Comparison of ENCODE assay signal across 8 cellular contexts in the genomic region with DNA sequence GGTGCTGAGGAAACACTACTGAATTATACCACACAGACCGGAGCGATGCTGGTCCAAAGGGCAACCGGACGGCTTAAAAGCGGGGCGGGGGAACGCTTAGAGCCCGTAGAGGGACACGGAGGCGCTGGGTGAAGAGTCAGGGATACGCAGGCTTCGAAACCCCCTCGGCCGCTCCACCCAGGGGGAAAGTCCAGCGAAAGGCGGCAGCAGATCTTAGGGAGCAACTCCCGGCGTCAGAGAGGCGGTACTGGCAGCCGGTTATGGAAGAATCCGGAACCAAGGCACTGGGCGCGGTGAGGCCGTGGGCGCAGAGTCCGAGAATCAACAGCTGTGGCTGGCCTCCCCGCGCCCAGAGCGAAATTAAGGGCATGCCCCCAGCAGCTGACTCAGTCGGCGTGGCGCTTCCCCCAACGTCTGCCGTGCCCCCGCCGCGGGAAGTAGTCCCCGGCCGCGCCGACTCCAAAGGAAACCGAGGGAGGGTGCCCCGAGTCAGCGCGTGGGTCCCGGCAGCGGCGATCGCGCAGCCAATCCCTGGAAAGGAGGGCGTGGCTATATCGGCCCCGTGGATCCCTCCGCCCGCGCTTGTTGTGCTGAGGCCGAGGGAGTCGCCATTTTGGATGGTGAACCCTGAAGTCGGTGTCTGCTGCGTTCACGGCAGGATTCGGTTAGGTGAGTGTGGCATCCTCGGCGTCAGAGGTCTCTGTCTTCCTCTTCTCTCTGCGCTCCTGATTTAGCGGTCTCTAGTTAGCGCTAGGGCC. TPM values are rescaled to one million over a fixed set of nuclear protein-coding genes. Genes with fewer than 3 reads are reported as not detected.
DNase-seq lines count a peak whose midpoint lies in the region; ATAC-seq, FAIRE-seq and TF ChIP-seq lines count a peak whose summit lies in the region.

A gene (plus strand): TSS at position 611 of the 758 bp plus-strand sequence. CDS start 20,110 bp downstream, outside the sequence.

- H3K36me3 ChIP-seq in heart right ventricle, result peaks cover 0 to 10% (median 0%) of the 10 kb centered on the region in 9 donors

- no peaks in the 10 kb centered on the region for H3K9me3 Mint-ChIP-seq in progenitor cell of endocrine pancreas (ENCODE audit: low read depth)

- H3K27me3 ChIP-seq in heart right ventricle, result no peaks in the 10 kb centered on the region

- peak in 2 of 9 donors; percentile 15 to 19 for TF ChIP-seq CTCF in heart right ventricle (IDR thresholded peaks at IDR 0.05)
- TF ChIP-seq CTCF in progenitor cell of endocrine pancreas (IDR thresholded peaks at IDR 0.05; ENCODE audit: unreplicated experiment), result no peak

- peak within 1 kb of the TSS; percentile 77 to 97 (median 87) for H3K4me3 ChIP-seq in heart right ventricle

- intact Hi-C loops in heart right ventricle (cut with DNase I), result loop anchor here in 7 of 10 donors (1.0 to 10.0 kb wide), 7 partner anchors 37 to 173 kb away; a partner anchor contains a TSS

- DNase-seq in GM12891 (ENCODE audit: insufficient read length, low spot score), result peak; percentile 97
- DNase-seq in NCI-H1436 (lab: John Stamatoyannopoulos, UW), result peak; percentile 98
- peak; percentile 94 to 98 (median 96) for DNase-seq in T-helper 1 cell
- peak; percentile 99 for DNase-seq in amniotic epithelial cell (ENCODE audit: low read depth)
- peak; percentile 98 to 99 for DNase-seq in heart right ventricle
- DNase-seq in progenitor cell of endocrine pancreas (ENCODE audit: low spot score, unreplicated experiment), result peak; percentile 98
- peak; percentile 98 for DNase-seq in ureter (ENCODE audit: low spot score)

- WGBS in heart right ventricle, 2 donors, result 0 to 1% methylated on average over 61 to 67 of the region's 67 CpGs

- peaks cover 6 to 49% (median 46%) of the 10 kb centered on the region in 9 donors for H3K4me1 ChIP-seq in heart right ventricle

- H3K36me3 Mint-ChIP-seq in progenitor cell of endocrine pancreas (ENCODE audit: insufficient read depth), result peaks cover 6% of the 10 kb centered on the region

- TF ChIP-seq POLR2A in GM12891 (IDR thresholded peaks at IDR 0.05; ENCODE audit: low read depth, low read length), result peak; percentile 93

- peak; percentile 89 for ATAC-seq in HG02798 (IDR thresholded peaks at IDR 0.05; ENCODE audit: poor library complexity, unreplicated experiment)
- peak; percentile 96 to 98 (median 98) for ATAC-seq in heart right ventricle

- H3K9me3 ChIP-seq in heart right ventricle, result no peaks in the 10 kb centered on the region

- H3K4me3 Mint-ChIP-seq in progenitor cell of endocrine pancreas (ENCODE audit: low read depth), result peak within 1 kb of the TSS; percentile 98

- peak within 1 kb of the TSS; percentile 99 for H3K27ac Mint-ChIP-seq in progenitor cell of endocrine pancreas

- no peaks in the 10 kb centered on the region for H3K27me3 Mint-ChIP-seq in progenitor cell of endocrine pancreas

- H3K4me1 Mint-ChIP-seq in progenitor cell of endocrine pancreas (ENCODE audit: low read depth), result peaks cover 11% of the 10 kb centered on the region

- peak within 1 kb of the TSS; percentile 88 to 100 (median 96) for H3K27ac ChIP-seq in heart right ventricle

- FAIRE-seq in GM12891 (lab: Jason Lieb, UNC), result peak; percentile 82

TF ChIP-seq in GM12891, 5 proteins besides CTCF, POLR2A, EP300 and RAD21:
- TF ChIP-seq POLR2AphosphoS5 (IDR thresholded peaks at IDR 0.05; ENCODE audit: low read depth, low read length), result peak; percentile 95
- no peak for TF ChIP-seq SPI1 (IDR thresholded peaks at IDR 0.05; ENCODE audit: low read depth, low read length)
- TF ChIP-seq PAX5 (IDR thresholded peaks at IDR 0.05; ENCODE audit: insufficient read depth, low read length, severe bottlenecking), result peak; percentile 39
- TF ChIP-seq POU2F2 (IDR thresholded peaks at IDR 0.05; ENCODE audit: low read depth, low read length), result 0 out of 2 replicates have a peak, but pooled peaks have one; percentile 20
- peak; percentile 86 for TF ChIP-seq TAF1 (IDR thresholded peaks at IDR 0.05; ENCODE audit: low read depth, low read length)

RNA-seq across cellular contexts. Expression of the gene that starts here (rescaled TPM):
- polyA plus RNA-seq in GM12891 (2012; ENCODE audit: low read depth, missing spikeins), result 130 TPM
- total RNA-seq in heart right ventricle (100 to 1,000 TPM in 7 of 10 donors, 10 to 100 TPM in 3; 89.1 to 140 (median 108) TPM), progenitor cell of endocrine pancreas (280 and 304 TPM in 2 replicates), ureter (176 TPM)
- polyA plus RNA-seq in heart right ventricle, result 10 to 100 TPM; 80.6 to 92.1 TPM

Comparison
In these comparisons a context has a peak if more than half of its experiments do, and no peak if none do; other contexts are left out.
1. Peak in every context shown above with its lines: DNase-seq, ATAC-seq, H3K4me3 ChIP-seq and H3K27ac ChIP-seq.